In the genomic region with DNA sequence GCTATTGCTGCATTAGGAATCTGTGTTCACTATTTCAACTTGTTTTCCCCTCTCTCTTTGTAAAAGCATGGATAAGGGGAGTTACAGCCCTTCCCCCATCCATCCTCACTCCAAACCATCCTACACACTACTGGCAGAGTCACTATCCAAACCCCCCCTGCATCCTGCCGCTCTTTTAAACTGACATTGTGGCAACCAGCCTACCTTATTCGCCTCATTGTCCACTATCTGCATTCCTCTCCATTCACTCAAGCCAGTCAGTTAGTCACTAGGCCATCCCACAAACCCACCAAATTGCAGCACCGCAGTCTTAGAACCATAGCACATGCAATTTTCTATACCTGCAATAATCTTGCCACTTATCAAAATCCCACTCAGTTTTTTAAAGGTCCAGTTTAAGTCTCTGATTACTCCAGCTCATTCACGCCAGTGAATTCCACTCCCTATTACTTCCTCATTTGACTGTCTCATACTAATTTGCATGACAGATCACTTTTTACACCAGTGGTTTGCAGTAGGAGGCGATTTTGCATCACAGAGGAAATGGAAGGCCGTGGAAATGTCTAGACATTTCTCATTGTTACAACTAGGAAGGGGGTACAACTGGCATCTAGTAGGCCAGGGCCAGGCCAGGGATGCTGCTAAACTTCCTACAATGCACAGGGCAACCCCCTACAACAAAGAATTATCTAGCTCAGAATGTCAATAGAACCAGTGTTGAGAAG, we compare ENCODE assay signal across 1 cellular context.
TF ChIP-seq lines count a peak whose summit lies in the region.

No MANE protein-coding gene starts in this region.

TF ChIP-seq in WTC11, 78 proteins besides CTCF, POLR2A, EP300 and RAD21 (continued from another document):
- no peak for TF ChIP-seq E2F4 (CRISPR knock-in tag; IDR thresholded peaks at IDR 0.05; ENCODE audit: borderline replicate concordance, low read depth)
- TF ChIP-seq ZNF121 (CRISPR knock-in tag; IDR thresholded peaks at IDR 0.05) = no peak
- no peak for TF ChIP-seq GTF2I (CRISPR knock-in tag; conservative IDR thresholded peaks at IDR 0.05)
- TF ChIP-seq, protein P1, sequence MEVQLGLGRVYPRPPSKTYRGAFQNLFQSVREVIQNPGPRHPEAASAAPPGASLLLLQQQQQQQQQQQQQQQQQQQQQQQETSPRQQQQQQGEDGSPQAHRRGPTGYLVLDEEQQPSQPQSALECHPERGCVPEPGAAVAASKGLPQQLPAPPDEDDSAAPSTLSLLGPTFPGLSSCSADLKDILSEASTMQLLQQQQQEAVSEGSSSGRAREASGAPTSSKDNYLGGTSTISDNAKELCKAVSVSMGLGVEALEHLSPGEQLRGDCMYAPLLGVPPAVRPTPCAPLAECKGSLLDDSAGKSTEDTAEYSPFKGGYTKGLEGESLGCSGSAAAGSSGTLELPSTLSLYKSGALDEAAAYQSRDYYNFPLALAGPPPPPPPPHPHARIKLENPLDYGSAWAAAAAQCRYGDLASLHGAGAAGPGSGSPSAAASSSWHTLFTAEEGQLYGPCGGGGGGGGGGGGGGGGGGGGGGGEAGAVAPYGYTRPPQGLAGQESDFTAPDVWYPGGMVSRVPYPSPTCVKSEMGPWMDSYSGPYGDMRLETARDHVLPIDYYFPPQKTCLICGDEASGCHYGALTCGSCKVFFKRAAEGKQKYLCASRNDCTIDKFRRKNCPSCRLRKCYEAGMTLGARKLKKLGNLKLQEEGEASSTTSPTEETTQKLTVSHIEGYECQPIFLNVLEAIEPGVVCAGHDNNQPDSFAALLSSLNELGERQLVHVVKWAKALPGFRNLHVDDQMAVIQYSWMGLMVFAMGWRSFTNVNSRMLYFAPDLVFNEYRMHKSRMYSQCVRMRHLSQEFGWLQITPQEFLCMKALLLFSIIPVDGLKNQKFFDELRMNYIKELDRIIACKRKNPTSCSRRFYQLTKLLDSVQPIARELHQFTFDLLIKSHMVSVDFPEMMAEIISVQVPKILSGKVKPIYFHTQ (CRISPR knock-in tag; IDR thresholded peaks at IDR 0.05) = no peak
- TF ChIP-seq JAZF1 (CRISPR knock-in tag; IDR thresholded peaks at IDR 0.05) = no peak
- TF ChIP-seq, protein P2, sequence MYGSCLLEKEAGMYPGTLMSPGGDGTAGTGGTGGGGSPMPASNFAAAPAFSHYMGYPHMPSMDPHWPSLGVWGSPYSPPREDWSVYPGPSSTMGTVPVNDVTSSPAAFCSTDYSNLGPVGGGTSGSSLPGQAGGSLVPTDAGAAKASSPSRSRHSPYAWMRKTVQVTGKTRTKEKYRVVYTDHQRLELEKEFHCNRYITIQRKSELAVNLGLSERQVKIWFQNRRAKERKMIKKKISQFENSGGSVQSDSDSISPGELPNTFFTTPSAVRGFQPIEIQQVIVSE (CRISPR knock-in tag; IDR thresholded peaks at IDR 0.05; ENCODE audit: borderline replicate concordance) = no peak
- no peak for TF ChIP-seq MYBL2 (CRISPR knock-in tag; IDR thresholded peaks at IDR 0.05)
- no peak for TF ChIP-seq FOXK1 (CRISPR knock-in tag; IDR thresholded peaks at IDR 0.05)
